ENCODE assay signal across 14 cellular contexts in genomic region chr16:3480901-3481695, GRCh38. TPM values are rescaled to one million over a fixed set of nuclear protein-coding genes. Genes with fewer than 3 reads are reported as not detected.
A peak's percentile ranks its signal among the peaks of the same experiment; 100 is the strongest.
DNase-seq lines count a peak whose midpoint lies in the region; ATAC-seq and TF ChIP-seq lines count a peak whose summit lies in the region.
"Had no signal": no experiment of that assay in that cellular context is flagged by ENCODE, and none has a peak within 500 bp of the region (broad histone marks: within the 10 kb centered on the region; RNA-seq: fewer than 3 reads in every experiment).

No MANE protein-coding gene starts in this region.

- H3K4me3 ChIP-seq in HEK293 (ENCODE audit: low read depth, low read length): no peak overlapping the region
- H3K4me3 ChIP-seq: BLaER1, mucosa of descending colon had no signal

- H3K9me3 ChIP-seq in HEK293 (ENCODE audit: control insufficient read depth, insufficient read depth, low read depth, low read length): no peaks in the 10 kb centered on the region
- H3K9me3 ChIP-seq: BLaER1, mucosa of descending colon had no signal

- CTCF ChIA-PET in HEK293 (lab: Yijun Ruan, JAX): interaction anchor here (0.7 kb wide), 1 partner anchor 167 kb away, joined by 5 read pairs; no protein-coding TSS in a partner anchor

- no peaks in the 10 kb centered on the region for H3K4me1 ChIP-seq in HEK293 (ENCODE audit: control insufficient read depth, insufficient read depth, low read length)
- H3K4me1 ChIP-seq: BLaER1 had no signal

- POLR2A ChIA-PET in HEK293 (lab: Yijun Ruan, JAX): interaction anchor here (0.7 kb wide), 1 partner anchor 37 kb away, joined by 4 read pairs; no protein-coding TSS in a partner anchor

- in situ Hi-C loops in KBM-7 (cut with MboI; ENCODE audit: low pct_unique_long_range_greater_than_20kb, low sequenced_read_pairs): no loop called here

- H3K36me3 ChIP-seq in HEK293 (ENCODE audit: control insufficient read depth in 2 of 2, insufficient read depth in 1 of 2, low read length in 2 of 2): peaks cover 4 to 68% of the 10 kb centered on the region in 2 experiments; a peak in 2 of 3 replicates

- DNase-seq in A172 (ENCODE audit: low spot score) (peak; percentile 44), glomerular visceral epithelial cell (ENCODE audit: extremely low spot score) (peak; percentile 8), KBM-7 (no peak)
- DNase-seq: activated CD4-positive, alpha-beta T cell treated with anti-CD3 and anti-CD28 coated beads for 1 hour; GDM1; NCI-H2171; stimulated activated CD4-positive, alpha-beta T cell treated with anti-CD3 and anti-CD28 coated beads, Interleukin-4, amount 100 ng/mL, for 24 hours had no signal

- no peak for TF ChIP-seq CTCF in HEK293 (tag by site-specific recombination; IDR thresholded peaks at IDR 0.05)

- H3K27ac ChIP-seq in HEK293 (ENCODE audit: extremely low read depth, low read depth, low read length): no peak overlapping the region
- H3K27ac ChIP-seq: BLaER1 had no signal

- ATAC-seq in HG02623 (IDR thresholded peaks at IDR 0.05; ENCODE audit: unreplicated experiment) (no peak), GM21576 (IDR thresholded peaks at IDR 0.05; ENCODE audit: unreplicated experiment) (no peak)
- ATAC-seq: mucosa of descending colon had no signal

TF ChIP-seq in HEK293, 187 proteins besides CTCF, POLR2A, EP300 and RAD21 (continues in another document):
- no peak for TF ChIP-seq ZFP41 (tag by site-specific recombination; IDR thresholded peaks at IDR 0.05; ENCODE audit: borderline replicate concordance)
- TF ChIP-seq GLI4 (tag by site-specific recombination; IDR thresholded peaks at IDR 0.05): no peak
- 0 out of 2 replicates have a peak, but pooled peaks have one; percentile 21 for TF ChIP-seq ZNF629 (tag by site-specific recombination; IDR thresholded peaks at IDR 0.05)
- no peak for TF ChIP-seq ZNF585B (tag by site-specific recombination; IDR thresholded peaks at IDR 0.05)
- TF ChIP-seq ZNF677 (tag by site-specific recombination; IDR thresholded peaks at IDR 0.05): no peak
- no peak for TF ChIP-seq ZNF292 (tag by site-specific recombination; IDR thresholded peaks at IDR 0.05; ENCODE audit: borderline replicate concordance, low read depth)
- no peak for TF ChIP-seq ZNF513 (tag by site-specific recombination; IDR thresholded peaks at IDR 0.05)
- TF ChIP-seq PATZ1 (tag by site-specific recombination; IDR thresholded peaks at IDR 0.05): peak; percentile 36; the same call in 1 of the 2 replicates
- TF ChIP-seq ZIC2 (tag by site-specific recombination; IDR thresholded peaks at IDR 0.05): peak; percentile 88
- 0 out of 2 replicates have a peak, but pooled peaks have one; percentile 28 for TF ChIP-seq KLF17 (tag by site-specific recombination; IDR thresholded peaks at IDR 0.05)
- TF ChIP-seq ZNF837 (tag by site-specific recombination; IDR thresholded peaks at IDR 0.05): no peak
- no peak for TF ChIP-seq ZNF560 (tag by site-specific recombination; IDR thresholded peaks at IDR 0.05; ENCODE audit: borderline replicate concordance)
- TF ChIP-seq ZBTB48 (tag by site-specific recombination; IDR thresholded peaks at IDR 0.05): no peak
- no peak for TF ChIP-seq SCRT1 (tag by site-specific recombination; IDR thresholded peaks at IDR 0.05; ENCODE audit: borderline replicate concordance)
- no peak for TF ChIP-seq ZNF600 (tag by site-specific recombination; IDR thresholded peaks at IDR 0.05)
- TF ChIP-seq ZNF777 (tag by site-specific recombination; IDR thresholded peaks at IDR 0.05; ENCODE audit: borderline replicate concordance): no peak
- TF ChIP-seq GLIS1 (tag by site-specific recombination; IDR thresholded peaks at IDR 0.05): peak; percentile 93
- TF ChIP-seq PRDM4 (tag by site-specific recombination; IDR thresholded peaks at IDR 0.05): no peak
- no peak for TF ChIP-seq ZNF138 (tag by site-specific recombination; IDR thresholded peaks at IDR 0.05; ENCODE audit: borderline replicate concordance)
- TF ChIP-seq SP7 (tag by site-specific recombination; IDR thresholded peaks at IDR 0.05): peak; percentile 40; the same call in 1 of the 2 replicates
- TF ChIP-seq ZNF26 (tag by site-specific recombination; IDR thresholded peaks at IDR 0.05): no peak
- TF ChIP-seq ZEB2 (tag by site-specific recombination; IDR thresholded peaks at IDR 0.05): no peak
- TF ChIP-seq ZNF394 (tag by site-specific recombination; IDR thresholded peaks at IDR 0.05; ENCODE audit: borderline replicate concordance): no peak
- TF ChIP-seq ZNF214 (tag by site-specific recombination; IDR thresholded peaks at IDR 0.05; ENCODE audit: borderline replicate concordance): no peak
- peak; percentile 44 for TF ChIP-seq GLIS2 (tag by site-specific recombination; IDR thresholded peaks at IDR 0.05)
- no peak for TF ChIP-seq ZNF133 (tag by site-specific recombination; IDR thresholded peaks at IDR 0.05)

RNA-seq across cellular contexts. Expression of gene C16orf90, which starts 14.2 kb away (rescaled TPM):
- not detected in 2 replicates for total RNA-seq in A172 (2014; rRNA removed; shearing (Covaris generic))
- total RNA-seq: epithelial cell of proximal tubule, mucosa of descending colon, pulmonary artery endothelial cell had no signal

RNA-seq across cellular contexts. Expression of gene CLUAP1, which starts 19.7 kb away (rescaled TPM):
- 25.7 and 28.0 TPM in 2 replicates for total RNA-seq in A172 (2014; rRNA removed; shearing (Covaris generic))

RNA-seq across cellular contexts. Expression of gene NAA60, which starts 37.6 kb away (rescaled TPM):
- total RNA-seq in A172 (2014; rRNA removed; shearing (Covaris generic)): 9.1 and 11.4 TPM in 2 replicates

RNA-seq across cellular contexts. Expression of gene ZNF597, which starts 37.8 kb away (rescaled TPM):
- 3.2 and 5.6 TPM in 2 replicates for total RNA-seq in A172 (2014; rRNA removed; shearing (Covaris generic))
